Comparison of ENCODE assay signal across 8 cellular contexts in genomic region chr19:34733826-34734600, GRCh38. TPM values are rescaled to one million over a fixed set of nuclear protein-coding genes. Genes with fewer than 3 reads are reported as not detected.
A peak's percentile ranks its signal among the peaks of the same experiment; 100 is the strongest.
DNase-seq lines count a peak whose midpoint lies in the region; ATAC-seq and TF ChIP-seq lines count a peak whose summit lies in the region.

TSS of gene ZNF181 (plus strand) at chr19:34734243. CDS start at chr19:34735038, 795 bp downstream.

- H3K4me3 ChIP-seq in HUES6 (ENCODE audit: low read depth, low read length) (peak within 1 kb of the TSS; percentile 90), OCI-LY1 (ENCODE audit: low read depth, low read length, poor library complexity, severe bottlenecking) (peak within 1 kb of the TSS; percentile 75)

- H3K79me2 ChIP-seq in OCI-LY1 (ENCODE audit: insufficient read depth, low read length) = no peaks in the 10 kb centered on the region

- H4K20me1 ChIP-seq in OCI-LY1 (ENCODE audit: insufficient read depth, low read length) = no peaks in the 10 kb centered on the region

- H3K27me3 ChIP-seq in HUES6 (ENCODE audit: control insufficient read depth, insufficient read depth, low read length) (no peaks in the 10 kb centered on the region), OCI-LY1 (ENCODE audit: insufficient read depth, low read length) (no peaks in the 10 kb centered on the region)

- H3K36me3 ChIP-seq in HUES6 (ENCODE audit: control insufficient read depth, insufficient read depth, low read length) (peaks cover 2% of the 10 kb centered on the region), OCI-LY1 (ENCODE audit: insufficient read depth, low read length) (peaks cover 32% of the 10 kb centered on the region)

- H3K27ac ChIP-seq in HUES6 (ENCODE audit: low read depth, low read length) = peak within 1 kb of the TSS; percentile 88
- peak within 1 kb of the TSS; percentile 58 for H3K27ac ChIP-seq in OCI-LY1 (ENCODE audit: low read depth, low read length, poor library complexity, severe bottlenecking)
- peak within 1 kb of the TSS; percentile 90 for H3K27ac ChIP-seq in epithelial cell of prostate

- H2AFZ ChIP-seq in OCI-LY1 (ENCODE audit: low read length) = 0 out of 2 replicates have a peak within 1 kb of the TSS, but pooled peaks have one; percentile 12

- H3K4me1 ChIP-seq in HUES6 (ENCODE audit: control insufficient read depth, insufficient read depth, low read length) = no peaks in the 10 kb centered on the region
- peaks cover 17% of the 10 kb centered on the region for H3K4me1 ChIP-seq in OCI-LY1 (ENCODE audit: insufficient read depth, low read length, severe bottlenecking)

- H3F3A ChIP-seq in OCI-LY1 (ENCODE audit: insufficient read depth, low read length) = no peaks in the 10 kb centered on the region

- H3K9ac ChIP-seq in HUES6 (ENCODE audit: low read length) (peak within 1 kb of the TSS; percentile 80), OCI-LY1 (ENCODE audit: low read length) (peak within 1 kb of the TSS; percentile 76)

- no peaks in the 10 kb centered on the region for H3K9me2 ChIP-seq in OCI-LY1 (ENCODE audit: low read depth, low read length)

- peak within 1 kb of the TSS; percentile 74 for H3K4me2 ChIP-seq in OCI-LY1 (ENCODE audit: low read length)

- ATAC-seq in GM21447 (IDR thresholded peaks at IDR 0.05; ENCODE audit: unreplicated experiment) = peak; percentile 75

- DNase-seq in D341Med (ENCODE audit: low spot score) (peak; percentile 93), activated T-cell treated with anti-CD3 and anti-CD28 coated beads for 24 hours (ENCODE audit: low read depth) (peak; percentile 77), epithelial cell of prostate (ENCODE audit: low read depth, low spot score) (peak; percentile 50), mucosa of gallbladder (ENCODE audit: low spot score) (peak; percentile 91)
- peak; percentile 69 for DNase-seq in stimulated activated CD8-positive, alpha-beta memory T cell treated with anti-CD3 and anti-CD28 coated beads, Interleukin-4, amount 100 ng/mL, for 24 hours (ENCODE audit: low read depth)

- no peaks in the 10 kb centered on the region for H3K9me3 ChIP-seq in HUES6 (ENCODE audit: control insufficient read depth, insufficient read depth, low read depth, low read length)
- peaks cover 3% of the 10 kb centered on the region; the same call in 1 of the 2 replicates for H3K9me3 ChIP-seq in OCI-LY1 (ENCODE audit: low read length)

- no peak for TF ChIP-seq CTCF in OCI-LY1 (IDR thresholded peaks at IDR 0.05; ENCODE audit: low read length)

RNA-seq across cellular contexts. Expression of gene ZNF181, which starts in this region (rescaled TPM):
- total RNA-seq in mucosa of gallbladder = 13.7 TPM

Comparison
In these comparisons a context has a peak if more than half of its experiments do, and no peak if none do; other contexts are left out.
1. Peak in every context shown above with its lines: DNase-seq, ATAC-seq, H3K4me3 ChIP-seq and H3K27ac ChIP-seq.